ENCODE assay signal across 35 cellular contexts in the genomic region with DNA sequence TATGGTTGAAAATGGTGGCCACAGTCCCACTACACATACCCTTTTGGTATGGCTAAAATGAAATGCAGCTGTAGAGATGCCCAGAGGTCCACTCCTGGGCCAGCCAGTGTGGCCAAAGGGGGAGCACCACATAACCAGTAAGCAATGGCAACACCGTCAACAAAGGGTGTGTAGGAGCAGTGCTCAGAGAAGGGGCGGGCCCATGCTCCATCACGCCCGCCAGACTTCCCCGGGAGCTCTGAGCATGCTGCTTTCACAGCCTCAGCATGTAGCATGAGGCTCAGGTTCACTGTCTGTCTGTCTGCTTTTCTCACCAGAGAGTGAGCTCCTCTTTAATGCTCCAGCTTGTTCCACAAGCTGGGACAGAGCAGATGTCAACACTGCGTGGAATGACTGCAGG.
"Had no signal": no experiment of that assay in that cellular context is flagged by ENCODE, and none has a peak within 500 bp of the region (broad histone marks: within the 10 kb centered on the region; RNA-seq: fewer than 3 reads in every experiment).

No MANE protein-coding gene starts in this region.

- H3K27me3 Mint-ChIP-seq: activated naive CD8-positive, alpha-beta T cell had no signal

- H3K27ac ChIP-seq: PC-9, RWPE1, SJCRH30, SK-N-MC had no signal

- H3K4me3 ChIP-seq: MG63, PC-9, SJCRH30, SK-N-MC had no signal

- H3K4me2 ChIP-seq: PC-9 had no signal

- H2AFZ ChIP-seq: PC-9 had no signal

- H3K36me3 Mint-ChIP-seq: activated naive CD4-positive, alpha-beta T cell treated with anti-CD3 and anti-CD28 coated beads, Interleukin-2, amount 10 ng/mL, durations not matched to agents 7 days and 5 days; activated naive CD8-positive, alpha-beta T cell; brain; IgD-negative memory B cell had no signal

- H3K9me3 ChIP-seq: MG63, SJCRH30 had no signal

- FAIRE-seq: bronchial epithelial cell, RCC 7860, TTC549 had no signal

- DNase-seq: activated CD4-positive, alpha-beta T cell treated with anti-CD3 and anti-CD28 coated beads, Interleukin-2, amount 10 ng/mL, durations not matched to agents 24 days and 14 days; activated CD4-positive, alpha-beta T cell treated with anti-CD3 and anti-CD28 coated beads, Interleukin-2, amount 50 U/mL, for 48 hours; activated CD8-positive, alpha-beta memory T cell treated with anti-CD3 and anti-CD28 coated beads, Interleukin-2, amount 50 U/mL, for 4 hours; activated CD8-positive, alpha-beta T cell treated with anti-CD3 and anti-CD28 coated beads, Interleukin-2, amount 10 ng/mL, durations not matched to agents 7 days and 5 days; activated effector memory CD4-positive, alpha-beta T cell treated with Interleukin-2 at 50 U/mL for 16 hours; activated naive CD4-positive, alpha-beta T cell treated with anti-CD3 and anti-CD28 coated beads, Interleukin-2, amount 10 ng/mL, durations not matched to agents 7 days and 5 days; activated naive CD8-positive, alpha-beta T cell treated with anti-CD3 and anti-CD28 coated beads, Interleukin-2, amount 50 U/mL, for 24 hours; activated T-cell treated with anti-CD3 and anti-CD28 coated beads, Interleukin-2, amount 50 U/mL, for 48 hours; anterior cingulate cortex; caudate nucleus; Kasumi-1; KG1; MG63; NCI-H1048; NCI-H1105 treated with DMSO at 0.1 percent for 48 hours; NCI-H1436; NCI-H1694; NCI-H1930; NCI-H2081 treated with DMSO at 0.1 percent for 48 hours; NCI-H510A; NCI-H526; NCI-H748 treated with DMSO at 0.1 percent for 48 hours; NK-92 treated with Interleukin-12 subunit alpha and Interleukin-12 subunit beta, amount 100 ng/mL, for 24 hours; PC-9; SJCRH30; T1000 had no signal

- H3K4me1 Mint-ChIP-seq: IgD-negative memory B cell had no signal

- H3K36me3 ChIP-seq: MG63, SJCRH30 had no signal

- ATAC-seq: activated CD8-positive, alpha-beta T cell treated with anti-CD3 and anti-CD28 coated beads, Interleukin-2, amount 10 ng/mL, durations not matched to agents 7 days and 5 days; activated naive CD8-positive, alpha-beta T cell treated with anti-CD3 and anti-CD28 coated beads, Interleukin-2, amount 50 U/mL, for 24 hours; Right ventricle myocardium inferior had no signal

- H3K4me3 Mint-ChIP-seq: activated CD4-positive, alpha-beta T cell treated with anti-CD3 and anti-CD28 coated beads, Interleukin-2, amount 10 ng/mL, durations not matched to agents 24 days and 14 days; activated CD8-positive, alpha-beta T cell treated with anti-CD3 and anti-CD28 coated beads, Interleukin-2, amount 10 ng/mL, durations not matched to agents 7 days and 5 days; activated naive CD4-positive, alpha-beta T cell treated with anti-CD3 and anti-CD28 coated beads, Interleukin-2, amount 10 ng/mL, durations not matched to agents 7 days and 5 days; activated naive CD8-positive, alpha-beta T cell; activated naive CD8-positive, alpha-beta T cell treated with anti-CD3 and anti-CD28 coated beads, Interleukin-2, amount 50 U/mL, for 24 hours; brain; IgD-negative memory B cell had no signal

- H3K9me3 Mint-ChIP-seq: activated CD4-positive, alpha-beta T cell treated with anti-CD3 and anti-CD28 coated beads, Interleukin-2, amount 10 ng/mL, durations not matched to agents 24 days and 14 days; activated naive CD4-positive, alpha-beta T cell treated with anti-CD3 and anti-CD28 coated beads, Interleukin-2, amount 10 ng/mL, durations not matched to agents 7 days and 5 days; activated naive CD8-positive, alpha-beta T cell treated with anti-CD3 and anti-CD28 coated beads, Interleukin-2, amount 50 U/mL, for 24 hours; brain; IgD-negative memory B cell had no signal

- H3K27ac Mint-ChIP-seq: activated CD4-positive, alpha-beta T cell treated with anti-CD3 and anti-CD28 coated beads, Interleukin-2, amount 10 ng/mL, durations not matched to agents 24 days and 14 days; activated CD8-positive, alpha-beta T cell treated with anti-CD3 and anti-CD28 coated beads, Interleukin-2, amount 10 ng/mL, durations not matched to agents 7 days and 5 days; activated naive CD4-positive, alpha-beta T cell treated with anti-CD3 and anti-CD28 coated beads, Interleukin-2, amount 10 ng/mL, durations not matched to agents 7 days and 5 days; activated naive CD8-positive, alpha-beta T cell; activated naive CD8-positive, alpha-beta T cell treated with anti-CD3 and anti-CD28 coated beads, Interleukin-2, amount 50 U/mL, for 24 hours; brain; IgD-negative memory B cell had no signal

- H3K27me3 ChIP-seq: MG63, SJCRH30 had no signal
